ENCODE assay signal across 1 cellular context in the genomic region with DNA sequence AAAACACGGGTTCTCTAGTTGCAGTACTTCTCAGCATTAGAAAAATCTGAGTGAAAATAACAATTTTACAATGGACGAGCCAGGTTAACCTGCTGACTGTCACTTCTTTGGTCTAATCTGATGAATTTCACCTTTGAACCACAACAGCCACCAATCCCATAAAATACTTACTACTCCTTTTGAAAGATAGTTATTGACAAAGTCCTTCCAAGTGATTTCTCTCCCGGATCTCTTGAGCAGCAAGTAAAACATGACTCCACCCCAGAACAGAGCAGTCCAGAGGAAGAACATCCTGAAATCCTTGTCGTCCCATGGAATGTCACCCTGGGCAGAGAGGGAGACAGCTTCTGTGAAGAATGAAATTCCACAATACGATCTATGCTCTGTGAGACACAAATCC.
TF ChIP-seq lines count a peak whose summit lies in the region.

No MANE protein-coding gene starts in this region.

TF ChIP-seq in HCT116, 20 proteins besides CTCF, POLR2A, EP300 and RAD21 (continued from another document):
- no peak for TF ChIP-seq ZBTB33 (IDR thresholded peaks at IDR 0.05; ENCODE audit: extremely low read depth, insufficient replicate concordance, low read length)
- TF ChIP-seq CEBPB (IDR thresholded peaks at IDR 0.05; ENCODE audit: low read depth) = no peak
- TF ChIP-seq CBX3 (IDR thresholded peaks at IDR 0.05; ENCODE audit: low read depth) = no peak
- no peak for TF ChIP-seq JUND (IDR thresholded peaks at IDR 0.05)
- no peak for TF ChIP-seq EZH2 (IDR thresholded peaks at IDR 0.05)
- TF ChIP-seq MAX (IDR thresholded peaks at IDR 0.05) = no peak
